Comparison of ENCODE assay signal across 1 cellular context in genomic region chr3:23904545-23904944, GRCh38.
TF ChIP-seq lines count a peak whose summit lies in the region.

No MANE protein-coding gene starts in this region.

TF ChIP-seq in K562, 482 proteins besides CTCF, POLR2A, EP300 and RAD21 (continued from another document):
- TF ChIP-seq MAFF (IDR thresholded peaks at IDR 0.05; ENCODE audit: low read length) (peak; percentile 54; the same call in 1 of the 2 replicates), ZNF668 (CRISPR knock-in tag; IDR thresholded peaks at IDR 0.05) (no peak), TFAP4 (CRISPR knock-in tag; IDR thresholded peaks at IDR 0.05; ENCODE audit: borderline replicate concordance) (no peak), MAFG (tag; conservative IDR thresholded peaks at IDR 0.05) (peak; percentile 89), SOX6 (IDR thresholded peaks at IDR 0.05) (peak; percentile 83), C11orf30 (IDR thresholded peaks at IDR 0.05; ENCODE audit: low read depth) (peak; percentile 80), PCBP1 (IDR thresholded peaks at IDR 0.05; ENCODE audit: low read depth, low read length, poor library complexity, severe bottlenecking) (no peak), NFE2 (IDR thresholded peaks at IDR 0.05; ENCODE audit: low read depth) (peak; percentile 86), CHAMP1 (IDR thresholded peaks at IDR 0.05) (0 out of 2 replicates have a peak, but pooled peaks have one; percentile 23), TFE3 (CRISPR knock-in tag; IDR thresholded peaks at IDR 0.05) (no peak), FOXP1 (CRISPR knock-in tag; IDR thresholded peaks at IDR 0.05) (no peak), SMARCA4 (IDR thresholded peaks at IDR 0.05) (0 out of 2 replicates have a peak, but pooled peaks have one; percentile 17), MLX (CRISPR knock-in tag; conservative IDR thresholded peaks at IDR 0.05) (no peak), PHB (CRISPR knock-in tag; IDR thresholded peaks at IDR 0.05) (no peak)
